3 cellular contexts compared by ENCODE assay signal in genomic region chr3:38455639-38456430, GRCh38.
TF ChIP-seq lines count a peak whose summit lies in the region.

No MANE protein-coding gene starts in this region.

TF ChIP-seq in A549, 52 proteins besides CTCF, POLR2A, EP300 and RAD21:
- TF ChIP-seq MAX (IDR thresholded peaks at IDR 0.05), result no peak
- TF ChIP-seq GATA3 (IDR thresholded peaks at IDR 0.05; ENCODE audit: borderline replicate concordance), result no peak
- no peak for TF ChIP-seq PHF8 (IDR thresholded peaks at IDR 0.05; ENCODE audit: borderline replicate concordance, low read depth)
- no peak for TF ChIP-seq ELK1 (IDR thresholded peaks at IDR 0.05; ENCODE audit: low read depth, low read length)
- no peak for TF ChIP-seq FOXS1 (CRISPR knock-in tag; IDR thresholded peaks at IDR 0.05)
- TF ChIP-seq FOSL2 (IDR thresholded peaks at IDR 0.05), result no peak
- no peak for TF ChIP-seq FOSL2 (CRISPR knock-in tag; IDR thresholded peaks at IDR 0.05)
- TF ChIP-seq EHMT2 (IDR thresholded peaks at IDR 0.05; ENCODE audit: low read depth), result no peak
- no peak for TF ChIP-seq ZFP36 (IDR thresholded peaks at IDR 0.05; ENCODE audit: borderline replicate concordance, partially characterized antibody)
- no peak for TF ChIP-seq RARB (CRISPR knock-in tag; IDR thresholded peaks at IDR 0.05)
- no peak for TF ChIP-seq KDM5A (IDR thresholded peaks at IDR 0.05)
- no peak for TF ChIP-seq CBX8 (IDR thresholded peaks at IDR 0.05)
- no peak for TF ChIP-seq CHD4 (IDR thresholded peaks at IDR 0.05; ENCODE audit: borderline replicate concordance)
- no peak for TF ChIP-seq FOSB (CRISPR knock-in tag; IDR thresholded peaks at IDR 0.05)
- TF ChIP-seq PBX3 (IDR thresholded peaks at IDR 0.05), result no peak
- TF ChIP-seq HOXB13 (CRISPR knock-in tag; IDR thresholded peaks at IDR 0.05; ENCODE audit: low read depth), result no peak
- no peak for TF ChIP-seq MAFK (IDR thresholded peaks at IDR 0.05; ENCODE audit: partially characterized antibody)
- TF ChIP-seq ZC3H11A (IDR thresholded peaks at IDR 0.05), result no peak
- no peak for TF ChIP-seq RCOR1 (IDR thresholded peaks at IDR 0.05; ENCODE audit: low read depth, low read length)

TF ChIP-seq in endothelial cell of umbilical vein, 7 proteins besides CTCF, POLR2A, EP300 and RAD21 (continued from another document):
- TF ChIP-seq FOS (IDR thresholded peaks at IDR 0.05; ENCODE audit: borderline replicate concordance, insufficient read depth, low read length), result no peak
- TF ChIP-seq POLR2AphosphoS5 (IDR thresholded peaks at IDR 0.05; ENCODE audit: insufficient read depth, low read depth, low read length), result no peak
- no peak for TF ChIP-seq MAX (IDR thresholded peaks at IDR 0.05; ENCODE audit: insufficient read depth, insufficient read length)
- TF ChIP-seq JUN (IDR thresholded peaks at IDR 0.05; ENCODE audit: borderline replicate concordance, insufficient read depth, insufficient read length, low read depth), result no peak

TF ChIP-seq in neural cell, 6 proteins besides CTCF, POLR2A, EP300 and RAD21 (continued from another document):
- TF ChIP-seq EZH2 (IDR thresholded peaks at IDR 0.05; ENCODE audit: borderline replicate concordance, insufficient read depth, low read length, poor library complexity, severe bottlenecking) (no peak), REST (IDR thresholded peaks at IDR 0.05; ENCODE audit: borderline replicate concordance) (no peak)
